ENCODE assay signal across 1 cellular context in genomic region chr17:45132569-45133463, GRCh38.
TF ChIP-seq lines count a peak whose summit lies in the region.

No MANE protein-coding gene starts in this region.

TF ChIP-seq in WTC11, 78 proteins besides CTCF, POLR2A, EP300 and RAD21 (continued from another document and continues in another):
- no peak for TF ChIP-seq STAT6 (CRISPR knock-in tag; conservative IDR thresholded peaks at IDR 0.05; ENCODE audit: low read depth)
- TF ChIP-seq SMAD4 (CRISPR knock-in tag; IDR thresholded peaks at IDR 0.05), result no peak
- TF ChIP-seq PRRX2 (CRISPR knock-in tag; IDR thresholded peaks at IDR 0.05), result no peak
- no peak for TF ChIP-seq ZNF416 (CRISPR knock-in tag; IDR thresholded peaks at IDR 0.05)
- no peak for TF ChIP-seq ZNF138 (CRISPR knock-in tag; conservative IDR thresholded peaks at IDR 0.05)
- TF ChIP-seq ZNF512 (CRISPR knock-in tag; IDR thresholded peaks at IDR 0.05; ENCODE audit: borderline replicate concordance), result no peak
- TF ChIP-seq TCF7 (CRISPR knock-in tag; IDR thresholded peaks at IDR 0.05; ENCODE audit: low read depth), result no peak
- TF ChIP-seq FOXK1 (CRISPR knock-in tag; IDR thresholded peaks at IDR 0.05), result no peak
- TF ChIP-seq MAX (CRISPR knock-in tag; IDR thresholded peaks at IDR 0.05), result peak; percentile 41; the same call in 1 of the 2 replicates
- TF ChIP-seq ZNF423 (CRISPR knock-in tag; IDR thresholded peaks at IDR 0.05), result peak; percentile 57; the same call in 1 of the 2 replicates
- TF ChIP-seq ZBTB43 (CRISPR knock-in tag; IDR thresholded peaks at IDR 0.05), result 0 out of 2 replicates have a peak, but pooled peaks have one; percentile 37
- no peak for TF ChIP-seq CDX4 (CRISPR knock-in tag; IDR thresholded peaks at IDR 0.05; ENCODE audit: borderline replicate concordance)
- TF ChIP-seq IRF2 (CRISPR knock-in tag; IDR thresholded peaks at IDR 0.05; ENCODE audit: borderline replicate concordance, low read depth), result no peak
- TF ChIP-seq NR2C2 (CRISPR knock-in tag; IDR thresholded peaks at IDR 0.05), result no peak
- no peak for TF ChIP-seq HMGA2 (CRISPR knock-in tag; IDR thresholded peaks at IDR 0.05)
- TF ChIP-seq MXD4 (CRISPR knock-in tag; IDR thresholded peaks at IDR 0.05; ENCODE audit: borderline replicate concordance), result no peak
- no peak for TF ChIP-seq ZMAT4 (CRISPR knock-in tag; IDR thresholded peaks at IDR 0.05)
- TF ChIP-seq ZNF317 (CRISPR knock-in tag; IDR thresholded peaks at IDR 0.05; ENCODE audit: borderline replicate concordance, low read depth), result no peak
- no peak for TF ChIP-seq E2F1 (CRISPR knock-in tag; IDR thresholded peaks at IDR 0.05)
- TF ChIP-seq CREB1 (CRISPR knock-in tag; IDR thresholded peaks at IDR 0.05), result no peak
- no peak for TF ChIP-seq ZSCAN18 (CRISPR knock-in tag; IDR thresholded peaks at IDR 0.05)
- TF ChIP-seq ATF2 (CRISPR knock-in tag; IDR thresholded peaks at IDR 0.05; ENCODE audit: borderline replicate concordance, low read depth), result peak; percentile 49; the same call in 1 of the 2 replicates
- no peak for TF ChIP-seq ARID4B (CRISPR knock-in tag; IDR thresholded peaks at IDR 0.05; ENCODE audit: borderline replicate concordance)
- TF ChIP-seq ERG (CRISPR knock-in tag; IDR thresholded peaks at IDR 0.05), result no peak
- TF ChIP-seq ATF1 (CRISPR knock-in tag; IDR thresholded peaks at IDR 0.05), result no peak
- no peak for TF ChIP-seq E2F4 (CRISPR knock-in tag; IDR thresholded peaks at IDR 0.05; ENCODE audit: borderline replicate concordance, low read depth)
- TF ChIP-seq PREB (CRISPR knock-in tag; IDR thresholded peaks at IDR 0.05; ENCODE audit: borderline replicate concordance), result no peak
- no peak for TF ChIP-seq IRF1 (CRISPR knock-in tag; IDR thresholded peaks at IDR 0.05)
- no peak for TF ChIP-seq USF1 (CRISPR knock-in tag; IDR thresholded peaks at IDR 0.05)
- TF ChIP-seq ZNF121 (CRISPR knock-in tag; IDR thresholded peaks at IDR 0.05), result peak; percentile 99
